Comparison of ENCODE assay signal across 21 cellular contexts in the genomic region with DNA sequence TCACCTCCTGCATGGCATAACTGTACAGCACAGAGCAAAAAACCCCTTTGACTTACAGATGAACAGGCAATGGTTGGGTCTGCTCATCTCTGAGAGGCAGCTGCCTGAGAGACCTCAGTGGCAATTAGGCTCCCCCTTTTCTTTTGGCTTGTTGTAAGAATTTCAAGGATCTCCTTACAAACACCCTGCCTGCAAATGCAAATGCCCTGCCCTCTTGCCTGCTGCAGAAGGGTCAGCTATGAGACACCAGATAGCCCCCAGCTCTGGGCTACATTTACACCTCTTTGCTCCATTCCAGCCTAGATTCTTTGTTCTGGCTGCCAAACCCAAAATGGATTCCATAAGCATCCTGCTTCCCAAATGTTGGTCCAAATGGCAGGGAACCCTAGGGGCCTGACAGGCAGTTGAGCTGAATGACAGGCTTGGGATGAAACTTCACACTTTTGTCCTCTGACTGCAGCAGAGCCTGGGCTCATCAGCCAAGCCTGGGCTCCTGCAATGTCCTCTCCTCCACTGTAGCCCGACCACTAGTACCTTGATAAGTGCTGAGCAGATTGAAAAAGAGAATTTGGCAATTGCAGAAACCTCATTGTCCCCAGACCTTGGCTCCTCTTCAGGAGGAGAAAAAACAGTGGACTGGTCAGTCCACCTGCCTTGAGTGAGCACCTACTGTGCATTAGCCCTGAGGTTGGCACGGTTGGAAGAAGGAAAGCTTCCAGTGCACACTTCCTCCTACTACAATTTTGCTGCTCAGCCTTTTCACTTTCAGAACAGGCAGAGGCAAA.
DNase-seq lines count a peak whose midpoint lies in the region; ATAC-seq lines count a peak whose summit lies in the region.
"Had no signal": no experiment of that assay in that cellular context is flagged by ENCODE, and none has a peak within 500 bp of the region (broad histone marks: within the 10 kb centered on the region; RNA-seq: fewer than 3 reads in every experiment).

No MANE protein-coding gene starts in this region.

- H3K23ac ChIP-seq in neuronal stem cell (ENCODE audit: low read depth, low read length, poor library complexity), result no peak overlapping the region

- no peak overlapping the region for H2BK120ac ChIP-seq in neuronal stem cell (ENCODE audit: low read depth, low read length)

- no peak overlapping the region for H2BK12ac ChIP-seq in neuronal stem cell (ENCODE audit: low read length)

- H4K8ac ChIP-seq in neuronal stem cell (ENCODE audit: low read depth, low read length), result no peak overlapping the region

- ATAC-seq in right cardiac atrium (no peak), HG03354 (IDR thresholded peaks at IDR 0.05; ENCODE audit: poor library complexity, severe bottlenecking, unreplicated experiment) (no peak)
- ATAC-seq: HCT116 had no signal

- H2BK5ac ChIP-seq in neuronal stem cell (ENCODE audit: low read length), result no peak overlapping the region

- H3K4me3 ChIP-seq in NT2/D1 (ENCODE audit: insufficient read length, low read depth), result no peak overlapping the region
- H3K4me3 ChIP-seq in neuronal stem cell (ENCODE audit: low read length in 2 of 2), result no peak overlapping the region
- no peak overlapping the region for H3K4me3 ChIP-seq in right cardiac atrium (ENCODE audit: low read length)
- H3K4me3 ChIP-seq: Peyer's patch had no signal

- H3K27me3 ChIP-seq in NT2/D1 (ENCODE audit: insufficient read depth, insufficient read length), result no peaks in the 10 kb centered on the region
- no peaks in the 10 kb centered on the region for H3K27me3 ChIP-seq in neuronal stem cell (ENCODE audit: control insufficient read depth in 3 of 3, insufficient read depth in 3 of 3, low read depth in 1 of 3, low read length in 3 of 3)
- no peaks in the 10 kb centered on the region for H3K27me3 ChIP-seq in right cardiac atrium (ENCODE audit: control insufficient read depth, insufficient read depth)
- H3K27me3 ChIP-seq: Peyer's patch had no signal

- no peak overlapping the region for H3K4me2 ChIP-seq in neuronal stem cell (ENCODE audit: insufficient read depth, low read length, poor library complexity, severe bottlenecking)
- H3K4me2 ChIP-seq: SK-N-SH had no signal

- H3K4me1 ChIP-seq in NT2/D1 (ENCODE audit: insufficient read depth, insufficient read length) (peaks cover 4% of the 10 kb centered on the region), neuronal stem cell (ENCODE audit: control insufficient read depth in 2 of 2, insufficient read depth in 1 of 2, low read depth in 1 of 2, low read length in 2 of 2) (peaks cover 0 to 12% of the 10 kb centered on the region in 2 donors), right cardiac atrium (ENCODE audit: control insufficient read depth, insufficient read depth, low read length) (no peaks in the 10 kb centered on the region)
- H3K4me1 ChIP-seq: Peyer's patch had no signal

- H2AK5ac ChIP-seq in neuronal stem cell (ENCODE audit: low read depth, low read length), result no peak overlapping the region

- H3K36me3 ChIP-seq in NT2/D1 (ENCODE audit: insufficient read depth, insufficient read length, low read length) (no peaks in the 10 kb centered on the region), neuronal stem cell (replicated peaks in 1 of 2; ENCODE audit: control insufficient read depth in 2 of 2, insufficient read depth in 2 of 2, low read length in 2 of 2) (no peaks in the 10 kb centered on the region)
- H3K36me3 ChIP-seq: Peyer's patch had no signal

- H4K91ac ChIP-seq in neuronal stem cell (ENCODE audit: low read depth, low read length, poor library complexity), result no peak overlapping the region

- H2BK15ac ChIP-seq in neuronal stem cell (ENCODE audit: low read length), result no peak overlapping the region

- no peak overlapping the region for H3K14ac ChIP-seq in neuronal stem cell (ENCODE audit: low read length)

- in situ Hi-C loops in G401 (cut with HindIII; ENCODE audit: low sequenced_read_pairs), result no loop called here

- H3K18ac ChIP-seq in neuronal stem cell (ENCODE audit: low read length), result peak overlapping the region; percentile 56

- peak; percentile 76 for DNase-seq in G401 (ENCODE audit: low spot score)
- DNase-seq in NT2/D1 (ENCODE audit: low read depth, low spot score), result peak; percentile 39
- peak; percentile 44 for DNase-seq in cerebellum (ENCODE audit: low spot score)
- no peak for DNase-seq in neuronal stem cell (ENCODE audit: low spot score)
- DNase-seq in right cardiac atrium, result no peak
- no peak for DNase-seq in T1000 (lab: John Stamatoyannopoulos, UW)
- DNase-seq: DMS53, GF-D8, Karpas-422, MV-4-11, NCI-H1105, NCI-H1436 treated with DMSO at 0.1 percent for 48 hours, NCI-H1930, NCI-H2107, NCI-H524, NCI-H748 treated with DMSO at 0.1 percent for 48 hours, Peyer's patch, SHP77 treated with DMSO at 0.1 percent for 48 hours, SK-N-SH had no signal

- H2AFZ ChIP-seq in neuronal stem cell (ENCODE audit: low read length), result no peak overlapping the region

- no peak overlapping the region for H3K4ac ChIP-seq in neuronal stem cell (ENCODE audit: low read length)

- no peaks in the 10 kb centered on the region for H3K79me1 ChIP-seq in neuronal stem cell (ENCODE audit: low read depth, low read length)

- intact Hi-C loops in right cardiac atrium (cut with DNase I), result no loop called here

- H3K9me3 ChIP-seq in NT2/D1 (ENCODE audit: insufficient read depth, low read length) (no peaks in the 10 kb centered on the region), neuronal stem cell (replicated peaks in 1 of 2; ENCODE audit: control insufficient read depth in 2 of 2, insufficient read depth in 1 of 2, low read depth in 1 of 2, low read length in 2 of 2) (no peaks in the 10 kb centered on the region), right cardiac atrium (ENCODE audit: control insufficient read depth, low read length) (no peaks in the 10 kb centered on the region)
- H3K9me3 ChIP-seq: Peyer's patch, SK-N-SH had no signal

- no CpG with 5 or more reads among the region's 2 CpGs for WGBS in neuronal stem cell (ENCODE audit: extremely low coverage in 2 of 2, insufficient read length in 2 of 2, insufficient replicate concordance in 1 of 2), 2 donors
- WGBS in right cardiac atrium, result 64% methylated on average over 2 of the region's 2 CpGs

- H3K9ac ChIP-seq in NT2/D1 (ENCODE audit: insufficient read length, low read depth) (no peak overlapping the region), neuronal stem cell (ENCODE audit: low read depth, low read length, poor library complexity) (no peak overlapping the region)
- H3K9ac ChIP-seq: SK-N-SH had no signal

- H3K27ac ChIP-seq in neuronal stem cell (replicated peaks; ENCODE audit: low read length) (no peak overlapping the region), right cardiac atrium (ENCODE audit: low read length) (no peak overlapping the region)
- H3K27ac ChIP-seq: Peyer's patch had no signal

Comparison
In these comparisons a context has a peak if more than half of its experiments do, and no peak if none do; other contexts are left out.
1. DNase-seq: peak in G401 (single experiment), NT2/D1 (single experiment) and cerebellum (single experiment); none in neuronal stem cell (single experiment), right cardiac atrium (0 of 3) and T1000 (single experiment).